20 cellular contexts compared by ENCODE assay signal in genomic region chr2:222088561-222088960, GRCh38.
"Had no signal": no experiment of that assay in that cellular context is flagged by ENCODE, and none has a peak within 500 bp of the region (broad histone marks: within the 10 kb centered on the region; RNA-seq: fewer than 3 reads in every experiment).

No MANE protein-coding gene starts in this region.

- H3K4me1 ChIP-seq: esophagus squamous epithelium, pancreas, stomach, upper lobe of left lung, uterus had no signal

- H3K36me3 ChIP-seq: esophagus squamous epithelium, pancreas, stomach, upper lobe of left lung, uterus had no signal

- H3K27ac Mint-ChIP-seq: dendritic cell treated with granulocyte-macrophage colony-stimulating factor and Interleukin-4, amounts not matched to agents 40 ng/mL and 50 ng/mL, for 4 days; immature natural killer cell; naive B cell; nephron; progenitor cell of endocrine pancreas had no signal

- DNase-seq: esophagus squamous epithelium; foreskin fibroblast; immature natural killer cell; left colon; left ventricle myocardium superior; mesendoderm; naive B cell; occipital lobe; pancreas; right cardiac atrium; small intestine; stimulated activated CD4-positive, alpha-beta T cell treated with anti-CD3 and anti-CD28 coated beads, Interleukin-12 subunit alpha, Interleukin-12 subunit beta, amount 100 ng/mL, for 4 hours; stimulated activated naive CD4-positive, alpha-beta T cell; stomach; upper lobe of left lung; uterus had no signal

- H3K9me3 ChIP-seq: esophagus squamous epithelium, pancreas, uterus had no signal

- H3K4me1 Mint-ChIP-seq: immature natural killer cell, naive B cell, nephron had no signal

- H3K4me3 Mint-ChIP-seq: dendritic cell treated with granulocyte-macrophage colony-stimulating factor and Interleukin-4, amounts not matched to agents 40 ng/mL and 50 ng/mL, for 4 days; immature natural killer cell; naive B cell; nephron had no signal

- H3K27me3 Mint-ChIP-seq: dendritic cell treated with granulocyte-macrophage colony-stimulating factor and Interleukin-4, amounts not matched to agents 40 ng/mL and 50 ng/mL, for 4 days had no signal

- ATAC-seq: left colon, left ventricle myocardium superior, pancreas, right cardiac atrium had no signal

- H3K27ac ChIP-seq: esophagus squamous epithelium, pancreas, stomach, upper lobe of left lung, uterus had no signal

- H3K27me3 ChIP-seq: esophagus squamous epithelium, pancreas, stomach, upper lobe of left lung, uterus had no signal

- H3K4me3 ChIP-seq: esophagus squamous epithelium, lung, pancreas, stomach, upper lobe of left lung, uterus had no signal

- H3K36me3 Mint-ChIP-seq: immature natural killer cell, naive B cell had no signal
